In genomic region chr2:27073782-27074181, GRCh38 we compare ENCODE assay signal across 11 cellular contexts. TPM values are rescaled to one million over a fixed set of nuclear protein-coding genes. Genes with fewer than 3 reads are reported as not detected.
DNase-seq lines count a peak whose midpoint lies in the region; ATAC-seq and TF ChIP-seq lines count a peak whose summit lies in the region.
"Had no signal": no experiment of that assay in that cellular context is flagged by ENCODE, and none has a peak within 500 bp of the region (broad histone marks: within the 10 kb centered on the region; RNA-seq: fewer than 3 reads in every experiment).

No MANE protein-coding gene starts in this region.

- no peak for DNase-seq in activated naive CD4-positive, alpha-beta T cell treated with anti-CD3 and anti-CD28 coated beads for 36 hours
- DNase-seq in activated naive CD4-positive, alpha-beta T cell treated with anti-CD3 and anti-CD28 coated beads, Interleukin-2, amount 50 U/mL, for 72 hours (ENCODE audit: low spot score in 2 of 2): no peak
- DNase-seq in activated naive CD8-positive, alpha-beta T cell treated with anti-CD3 and anti-CD28 coated beads for 36 hours: no peak
- DNase-seq in transverse colon: no peak
- DNase-seq in SW480 (ENCODE audit: low spot score): no peak
- DNase-seq in NCI-H146 (lab: John Stamatoyannopoulos, UW): no peak
- DNase-seq in posterior cingulate gyrus: no peak
- DNase-seq: NCI-H1930; stimulated activated CD4-positive, alpha-beta T cell treated with anti-CD3 and anti-CD28 coated beads, Interleukin-2, amount 100 ng/mL, for 24 hours had no signal

- H3K4me1 ChIP-seq in muscle layer of colon (ENCODE audit: insufficient read depth, low read length) (peaks cover 69% of the 10 kb centered on the region), transverse colon (peaks cover 20 to 79% (median 41%) of the 10 kb centered on the region in 4 donors)

- H3K27me3 ChIP-seq in muscle layer of colon (ENCODE audit: control insufficient read depth in 1 of 2, insufficient read depth in 2 of 2, low read length in 2 of 2): no peaks in the 10 kb centered on the region
- no peaks in the 10 kb centered on the region for H3K27me3 ChIP-seq in transverse colon

- WGBS in transverse colon (ENCODE audit: low coverage in 1 of 2), 2 donors: 44 to 49% methylated on average over 2 of the region's 2 CpGs

- CTCF ChIA-PET in activated naive CD4-positive, alpha-beta T cell treated with anti-CD3 and anti-CD28 coated beads for 36 hours (lab: Charles Lee): interaction anchor here (1.5 to 1.8 kb wide), 2 partner anchors 12 to 112 kb away, joined by 4 to 5 read pairs; no protein-coding TSS in a partner anchor

- no peak for TF ChIP-seq POLR2A in transverse colon (IDR thresholded peaks at IDR 0.05)

- H3K4me3 ChIP-seq in muscle layer of colon (ENCODE audit: low read depth in 1 of 2, low read length in 2 of 2): peak overlapping the region in 1 of 2 donors; percentile 90
- H3K4me3 ChIP-seq in transverse colon: no peak overlapping the region

- in situ Hi-C loops in transverse colon (cut with MboI; ENCODE audit: low pct_ligation_motif_present in 1 of 4, low pct_unique_long_range_greater_than_20kb in 1 of 4, low sequenced_read_pairs in 3 of 4): no loop called here

- no peak for TF ChIP-seq EP300 in transverse colon (IDR thresholded peaks at IDR 0.05; ENCODE audit: low read depth)

- peak overlapping the region; percentile 59 for H3K27ac Mint-ChIP-seq in activated naive CD4-positive, alpha-beta T cell treated with anti-CD3 and anti-CD28 coated beads for 36 hours
- peak overlapping the region in 1 of 2 donors; percentile 22 for H3K27ac Mint-ChIP-seq in activated naive CD4-positive, alpha-beta T cell treated with anti-CD3 and anti-CD28 coated beads, Interleukin-2, amount 50 U/mL, for 72 hours
- H3K27ac Mint-ChIP-seq in activated naive CD8-positive, alpha-beta T cell treated with anti-CD3 and anti-CD28 coated beads for 36 hours: peak overlapping the region; percentile 46

- H3K36me3 Mint-ChIP-seq in activated naive CD4-positive, alpha-beta T cell treated with anti-CD3 and anti-CD28 coated beads for 36 hours (ENCODE audit: low read depth): peaks cover 7% of the 10 kb centered on the region
- H3K36me3 Mint-ChIP-seq in activated naive CD4-positive, alpha-beta T cell treated with anti-CD3 and anti-CD28 coated beads, Interleukin-2, amount 50 U/mL, for 72 hours: peaks cover 20 to 22% of the 10 kb centered on the region in 2 donors
- H3K36me3 Mint-ChIP-seq in activated naive CD8-positive, alpha-beta T cell treated with anti-CD3 and anti-CD28 coated beads for 36 hours: peaks cover 21% of the 10 kb centered on the region

- no peak overlapping the region for H3K4me3 Mint-ChIP-seq in activated naive CD4-positive, alpha-beta T cell treated with anti-CD3 and anti-CD28 coated beads for 36 hours
- peak overlapping the region; percentile 11 for H3K4me3 Mint-ChIP-seq in activated naive CD8-positive, alpha-beta T cell treated with anti-CD3 and anti-CD28 coated beads for 36 hours

- TF ChIP-seq CTCF in transverse colon (IDR thresholded peaks at IDR 0.05): no peak

- H3K27ac ChIP-seq in muscle layer of colon (ENCODE audit: low read depth, low read length): peak overlapping the region; percentile 85
- peak overlapping the region; percentile 92 to 96 (median 95) for H3K27ac ChIP-seq in transverse colon

- peaks cover 19% of the 10 kb centered on the region for H3K36me3 ChIP-seq in muscle layer of colon (ENCODE audit: insufficient read depth, low read length)
- no peaks in the 10 kb centered on the region for H3K36me3 ChIP-seq in transverse colon

- H3K9ac ChIP-seq in muscle layer of colon (ENCODE audit: low read length): peak overlapping the region; percentile 37

- H3K27me3 Mint-ChIP-seq in activated naive CD4-positive, alpha-beta T cell treated with anti-CD3 and anti-CD28 coated beads for 36 hours (ENCODE audit: low read depth): no peaks in the 10 kb centered on the region
- no peaks in the 10 kb centered on the region for H3K27me3 Mint-ChIP-seq in activated naive CD8-positive, alpha-beta T cell treated with anti-CD3 and anti-CD28 coated beads for 36 hours

- intact Hi-C loops in activated naive CD4-positive, alpha-beta T cell treated with anti-CD3 and anti-CD28 coated beads for 36 hours (cut with micrococcal nuclease): loop anchor here (5.0 kb wide), 1 partner anchor 299 kb away; the partner anchor contains the start of genes EIF2B4 and SNX17
- intact Hi-C loops in transverse colon (cut with DNase I; ENCODE audit: low total_unique reads) (no loop called here), posterior cingulate gyrus (cut with DNase I) (no loop called here)

- H3K9me3 Mint-ChIP-seq in activated naive CD4-positive, alpha-beta T cell treated with anti-CD3 and anti-CD28 coated beads for 36 hours: no peaks in the 10 kb centered on the region
- no peaks in the 10 kb centered on the region for H3K9me3 Mint-ChIP-seq in activated naive CD4-positive, alpha-beta T cell treated with anti-CD3 and anti-CD28 coated beads, Interleukin-2, amount 50 U/mL, for 72 hours
- H3K9me3 Mint-ChIP-seq in activated naive CD8-positive, alpha-beta T cell treated with anti-CD3 and anti-CD28 coated beads for 36 hours: no peaks in the 10 kb centered on the region

- peaks cover 62% of the 10 kb centered on the region for H3K4me1 Mint-ChIP-seq in activated naive CD4-positive, alpha-beta T cell treated with anti-CD3 and anti-CD28 coated beads for 36 hours (ENCODE audit: low read depth)
- H3K4me1 Mint-ChIP-seq in activated naive CD8-positive, alpha-beta T cell treated with anti-CD3 and anti-CD28 coated beads for 36 hours: peaks cover 51% of the 10 kb centered on the region

- H3K9me3 ChIP-seq in muscle layer of colon (ENCODE audit: low read length) (no peaks in the 10 kb centered on the region), transverse colon (no peaks in the 10 kb centered on the region)

- no peak for ATAC-seq in activated naive CD4-positive, alpha-beta T cell treated with anti-CD3 and anti-CD28 coated beads, Interleukin-2, amount 50 U/mL, for 72 hours
- ATAC-seq: HCT116 had no signal

RNA-seq across cellular contexts. Expression of gene OST4, which starts 2.3 kb away (rescaled TPM):
- 100 to 1,000 TPM; 257 to 282 TPM for total RNA-seq in activated naive CD4-positive, alpha-beta T cell treated with anti-CD3 and anti-CD28 coated beads for 36 hours
- total RNA-seq in activated naive CD4-positive, alpha-beta T cell treated with anti-CD3 and anti-CD28 coated beads, Interleukin-2, amount 50 U/mL, for 72 hours: 100 to 1,000 TPM; 263 to 344 TPM
- 100 to 1,000 TPM; 282 to 290 TPM for total RNA-seq in activated naive CD8-positive, alpha-beta T cell treated with anti-CD3 and anti-CD28 coated beads for 36 hours
- total RNA-seq in transverse colon: 100 to 1,000 TPM in 3 of 4 donors, 10 to 100 TPM in 1; 92.7 to 320 (median 202) TPM

RNA-seq across cellular contexts. Expression of gene EMILIN1, which starts 4.6 kb away (rescaled TPM):
- total RNA-seq in activated naive CD4-positive, alpha-beta T cell treated with anti-CD3 and anti-CD28 coated beads for 36 hours: under 1 TPM; 0.15 to 0.29 TPM
- under 1 TPM; 0.52 to 0.78 TPM for total RNA-seq in activated naive CD4-positive, alpha-beta T cell treated with anti-CD3 and anti-CD28 coated beads, Interleukin-2, amount 50 U/mL, for 72 hours
- under 1 TPM; 0.62 to 0.76 TPM for total RNA-seq in activated naive CD8-positive, alpha-beta T cell treated with anti-CD3 and anti-CD28 coated beads for 36 hours
- 100 to 1,000 TPM in 1 of 4 donors, 10 to 100 TPM in 3; 41.0 to 152 (median 65.6) TPM for total RNA-seq in transverse colon

RNA-seq across cellular contexts. Expression of gene KHK, which starts 12.8 kb away (rescaled TPM):
- total RNA-seq in activated naive CD4-positive, alpha-beta T cell treated with anti-CD3 and anti-CD28 coated beads for 36 hours: 10 to 100 TPM in 1 of 2 experiments, 1 to 10 TPM in 1; 9.5 to 10.2 TPM
- total RNA-seq in activated naive CD4-positive, alpha-beta T cell treated with anti-CD3 and anti-CD28 coated beads, Interleukin-2, amount 50 U/mL, for 72 hours: 10 to 100 TPM; 10.6 to 16.3 TPM
- 10 to 100 TPM; 12.6 to 12.8 TPM for total RNA-seq in activated naive CD8-positive, alpha-beta T cell treated with anti-CD3 and anti-CD28 coated beads for 36 hours
- total RNA-seq in transverse colon: 10 to 100 TPM in 1 of 4 donors, 1 to 10 TPM in 3; 1.8 to 12.0 (median 6.3) TPM

RNA-seq across cellular contexts. Expression of gene AGBL5, which starts 22.3 kb away (rescaled TPM):
- 10 to 100 TPM; 19.1 to 19.7 TPM for total RNA-seq in activated naive CD4-positive, alpha-beta T cell treated with anti-CD3 and anti-CD28 coated beads for 36 hours
- total RNA-seq in activated naive CD4-positive, alpha-beta T cell treated with anti-CD3 and anti-CD28 coated beads, Interleukin-2, amount 50 U/mL, for 72 hours: 10 to 100 TPM; 14.1 to 21.6 TPM
- 10 to 100 TPM; 14.8 to 15.2 TPM for total RNA-seq in activated naive CD8-positive, alpha-beta T cell treated with anti-CD3 and anti-CD28 coated beads for 36 hours
- total RNA-seq in transverse colon: 10 to 100 TPM in 3 of 4 donors, 1 to 10 TPM in 1; 9.7 to 39.2 (median 13.9) TPM

RNA-seq across cellular contexts. Expression of gene TMEM214, which starts 41.0 kb away (rescaled TPM):
- total RNA-seq in activated naive CD4-positive, alpha-beta T cell treated with anti-CD3 and anti-CD28 coated beads for 36 hours: 10 to 100 TPM; 38.3 to 41.3 TPM
- 10 to 100 TPM; 54.3 to 68.0 TPM for total RNA-seq in activated naive CD4-positive, alpha-beta T cell treated with anti-CD3 and anti-CD28 coated beads, Interleukin-2, amount 50 U/mL, for 72 hours
- total RNA-seq in activated naive CD8-positive, alpha-beta T cell treated with anti-CD3 and anti-CD28 coated beads for 36 hours: 10 to 100 TPM; 50.6 to 54.3 TPM
- 100 to 1,000 TPM in 2 of 4 donors, 10 to 100 TPM in 2; 51.2 to 179 (median 127) TPM for total RNA-seq in transverse colon

Comparison
In these comparisons a context has a peak if more than half of its experiments do, and no peak if none do; other contexts are left out.
1. RNA of gene EMILIN1, which starts 4.6 kb away (total RNA-seq): 41.0 to 152 TPM in transverse colon; 0.52 to 0.78 TPM in activated naive CD4-positive, alpha-beta T cell treated with anti-CD3 and anti-CD28 coated beads, Interleukin-2, amount 50 U/mL, for 72 hours, 0.62 to 0.76 TPM in activated naive CD8-positive, alpha-beta T cell treated with anti-CD3 and anti-CD28 coated beads for 36 hours and 0.15 to 0.29 TPM in activated naive CD4-positive, alpha-beta T cell treated with anti-CD3 and anti-CD28 coated beads for 36 hours; every median in the first group is over 10 times any median in the second.